19 cellular contexts compared by ENCODE assay signal in the genomic region with DNA sequence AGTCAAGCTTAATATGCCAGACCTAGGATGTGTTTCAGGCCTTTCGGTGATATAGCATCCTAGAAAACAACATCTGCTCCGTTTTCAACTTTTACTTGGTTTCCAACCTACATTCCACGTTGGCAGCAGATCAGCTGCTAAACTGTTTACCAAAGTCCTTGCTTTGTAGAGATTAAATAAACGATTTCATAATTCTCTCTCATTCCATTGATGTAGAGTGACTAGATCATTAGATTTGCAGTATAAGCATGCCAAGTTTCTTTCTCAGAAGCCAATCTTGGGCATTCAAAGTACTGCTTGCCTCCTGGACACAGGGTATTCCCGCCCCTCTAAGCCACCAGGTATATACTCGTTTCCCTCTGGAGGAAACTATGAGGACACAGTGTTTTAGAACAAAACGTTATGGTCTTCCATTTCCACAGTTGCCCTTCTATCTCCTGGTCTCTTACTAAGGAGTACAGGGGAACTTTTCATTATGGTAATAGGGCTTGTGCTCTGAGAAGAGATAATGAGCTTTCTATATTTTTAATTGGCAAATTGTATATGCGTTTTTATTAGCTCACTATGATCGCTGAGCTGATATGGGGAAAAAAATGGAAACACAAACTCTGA. TPM values are rescaled to one million over a fixed set of nuclear protein-coding genes. Genes with fewer than 3 reads are reported as not detected.
DNase-seq lines count a peak whose midpoint lies in the region; ATAC-seq, FAIRE-seq and TF ChIP-seq lines count a peak whose summit lies in the region.
"Had no signal": no experiment of that assay in that cellular context is flagged by ENCODE, and none has a peak within 500 bp of the region (broad histone marks: within the 10 kb centered on the region; RNA-seq: fewer than 3 reads in every experiment).

No MANE protein-coding gene starts in this region.

- H3K4ac ChIP-seq in IMR-90 (ENCODE audit: low read depth, low read length) = no peak overlapping the region

- H3K27me3 ChIP-seq in IMR-90 (ENCODE audit: control insufficient read depth, insufficient read depth, low read length) (peaks cover 35% of the 10 kb centered on the region), liver (ENCODE audit: control insufficient read depth in 4 of 4, insufficient read depth in 4 of 4, low read length in 3 of 4) (no peaks in the 10 kb centered on the region), pancreas (no peaks in the 10 kb centered on the region), smooth muscle cell (ENCODE audit: low read depth) (peaks cover 43% of the 10 kb centered on the region)

- in situ Hi-C loops in IMR-90 (cut with MboI; ENCODE audit: low sequenced_read_pairs) = no loop called here

- H3K4me1 ChIP-seq in IMR-90 (ENCODE audit: control insufficient read depth, insufficient read depth, low read length) (no peaks in the 10 kb centered on the region; the same call in 1 of the 2 replicates), liver (ENCODE audit: control insufficient read depth in 4 of 4, insufficient read depth in 4 of 4, low read length in 3 of 4) (peaks cover 0 to 11% (median 3%) of the 10 kb centered on the region in 4 donors), pancreas (peaks cover 0 to 12% (median 6%) of the 10 kb centered on the region in 3 donors), smooth muscle cell (ENCODE audit: low read depth) (no peaks in the 10 kb centered on the region)
- H3K4me1 ChIP-seq: HAP-1 had no signal

- H3K9me1 ChIP-seq in IMR-90 (ENCODE audit: insufficient read depth, low read length) = no peaks in the 10 kb centered on the region

- H4K5ac ChIP-seq in IMR-90 (ENCODE audit: low read depth, low read length) = no peak overlapping the region

- WGBS in IMR-90 (ENCODE audit: extremely low coverage in 2 of 2, insufficient read length in 1 of 2), 2 experiments = no CpG with 5 or more reads among the region's 9 CpGs
- WGBS in liver = 37% methylated on average over 9 of the region's 9 CpGs
- WGBS in pancreas, 2 donors = 30 to 34% methylated on average over 9 of the region's 9 CpGs
- WGBS in smooth muscle cell (ENCODE audit: low lambda C conversion rate) = 90% methylated on average over 9 of the region's 9 CpGs

- H3K36me3 ChIP-seq in IMR-90 (ENCODE audit: control insufficient read depth, insufficient read depth, low read length) (no peaks in the 10 kb centered on the region), liver (ENCODE audit: control insufficient read depth in 4 of 4, insufficient read depth in 3 of 4, low read depth in 1 of 4, low read length in 3 of 4) (no peaks in the 10 kb centered on the region), pancreas (no peaks in the 10 kb centered on the region), smooth muscle cell (ENCODE audit: low read depth) (no peaks in the 10 kb centered on the region)
- H3K36me3 ChIP-seq: HAP-1 had no signal

- no peak overlapping the region for H2AK9ac ChIP-seq in IMR-90 (replicated peaks; ENCODE audit: low read depth, low read length, poor library complexity)

- H3K56ac ChIP-seq in IMR-90 (ENCODE audit: extremely low read depth, insufficient read depth, low read length) = no peak overlapping the region

- H4K8ac ChIP-seq in IMR-90 (ENCODE audit: low read depth in 2 of 2, low read length in 2 of 2) = no peak overlapping the region

- H3F3A ChIP-seq in smooth muscle cell (ENCODE audit: low read depth) = no peaks in the 10 kb centered on the region

- BruUV-seq in IMR-90 (replicated peaks; lab: Mats Ljungman, UMichigan) = no TSS peak

- intact Hi-C loops in IMR-90 (cut with micrococcal nuclease) = no loop called here
- intact Hi-C loops in pancreas (cut with DNase I) = no loop called here

- no peak overlapping the region for H2BK5ac ChIP-seq in IMR-90 (ENCODE audit: low read depth, low read length, poor library complexity, severe bottlenecking)

- TF ChIP-seq CTCF in IMR-90 (conservative IDR thresholded peaks at IDR 0.05; ENCODE audit: low read depth, low read length) (no peak), liver (IDR thresholded peaks at IDR 0.05; ENCODE audit: low read depth, low read length, missing input control) (no peak), pancreas (IDR thresholded peaks at IDR 0.05) (no peak), smooth muscle cell (IDR thresholded peaks at IDR 0.05; ENCODE audit: borderline replicate concordance, insufficient read depth, poor library complexity, severe bottlenecking) (no peak), omental fat pad (IDR thresholded peaks at IDR 0.05) (no peak)

- H3K9me3 ChIP-seq in IMR-90 (ENCODE audit: control insufficient read depth, insufficient read depth, low read length) (no peaks in the 10 kb centered on the region), liver (ENCODE audit: control insufficient read depth in 4 of 4, low read length in 3 of 4) (no peaks in the 10 kb centered on the region), pancreas (no peaks in the 10 kb centered on the region), smooth muscle cell (replicated peaks; ENCODE audit: low read depth) (no peaks in the 10 kb centered on the region)
- H3K9me3 ChIP-seq: HAP-1 had no signal

- no peak for FAIRE-seq in pancreas (lab: Jason Lieb, UNC)
- FAIRE-seq: GM12878, GM18507, H1 had no signal

- no peak overlapping the region for H3K18ac ChIP-seq in IMR-90 (ENCODE audit: low read depth, low read length)

- ATAC-seq in IMR-90 (ENCODE audit: low read depth) = peak; percentile 51
- peak in 3 of 4 donors; percentile 30 to 73 (median 40) for ATAC-seq in pancreas
- ATAC-seq in GM21360 (IDR thresholded peaks at IDR 0.05; ENCODE audit: unreplicated experiment) = no peak
- no peak for ATAC-seq in omental fat pad (ENCODE audit: low FRiP score)
- no peak for ATAC-seq in GM21786 (IDR thresholded peaks at IDR 0.05; ENCODE audit: unreplicated experiment)
- ATAC-seq: GM12878 had no signal

- H3K23ac ChIP-seq in IMR-90 (ENCODE audit: low read depth, low read length) = no peak overlapping the region

- POLR2A ChIA-PET in IMR-90 (lab: Charles Lee; ENCODE audit: unreplicated experiment) = no interaction called here

- no peaks in the 10 kb centered on the region for H3K79me2 ChIP-seq in smooth muscle cell (ENCODE audit: low read depth)

- TF ChIP-seq POLR2A in IMR-90 (IDR thresholded peaks at IDR 0.05; ENCODE audit: low read depth, low read length) = no peak

- H4K91ac ChIP-seq in IMR-90 (ENCODE audit: insufficient read depth, low read depth, low read length) = no peak overlapping the region

- no peak overlapping the region for H3K9ac ChIP-seq in IMR-90 (ENCODE audit: low read depth, low read length)
- no peak overlapping the region for H3K9ac ChIP-seq in liver (ENCODE audit: low read depth in 1 of 2, low read length in 2 of 2)
- H3K9ac ChIP-seq in smooth muscle cell (ENCODE audit: low read depth) = no peak overlapping the region

- peak; percentile 7 for DNase-seq in IMR-90
- DNase-seq in fibroblast of gingiva (ENCODE audit: low read depth) = peak; percentile 24
- DNase-seq in pancreas = no peak
- no peak for DNase-seq in smooth muscle cell (lab: John Stamatoyannopoulos, UW; ENCODE audit: unreplicated experiment)
- DNase-seq in omental fat pad (ENCODE audit: low spot score) = no peak
- DNase-seq: ACHN; C1 segment of cervical spinal cord; Calu3; CD4-positive, alpha-beta T cell; DMS 273 treated with DMSO at 0.1 percent for 48 hours; DMS79; HFFc6 had no signal

- H3K27ac ChIP-seq in IMR-90 (ENCODE audit: insufficient read depth, low read length) = no peak overlapping the region
- H3K27ac ChIP-seq in liver (ENCODE audit: low read depth in 1 of 2, low read length in 2 of 2) = peak overlapping the region; percentile 14 to 29
- H3K27ac ChIP-seq in pancreas = no peak overlapping the region
- H3K27ac ChIP-seq in smooth muscle cell (ENCODE audit: low read depth) = no peak overlapping the region

- TF ChIP-seq RAD21 in IMR-90 (IDR thresholded peaks at IDR 0.05; ENCODE audit: low read length) (no peak), liver (IDR thresholded peaks at IDR 0.05) (peak; percentile 28 to 32)

- H3K4me3 ChIP-seq in IMR-90 (ENCODE audit: insufficient read depth, low read depth, low read length) (no peak overlapping the region), liver (ENCODE audit: low read depth in 1 of 3, low read length in 3 of 3) (no peak overlapping the region), pancreas (no peak overlapping the region), smooth muscle cell (no peak overlapping the region)
- H3K4me3 ChIP-seq: GM12878, HAP-1 had no signal

- no peak overlapping the region for H2AK5ac ChIP-seq in IMR-90 (ENCODE audit: low read depth, low read length)

- dilution Hi-C loops in IMR-90 (cut with HindIII; ENCODE audit: low sequenced_read_pairs, unreplicated experiment) = no loop called here

- no peaks in the 10 kb centered on the region for H3K79me1 ChIP-seq in IMR-90 (ENCODE audit: low read depth in 1 of 2, low read length in 2 of 2)

- H4K20me1 ChIP-seq in IMR-90 (ENCODE audit: insufficient read depth, low read length) (no peaks in the 10 kb centered on the region), smooth muscle cell (ENCODE audit: low read depth) (no peaks in the 10 kb centered on the region)

- H2AFZ ChIP-seq in IMR-90 (replicated peaks; ENCODE audit: low read length, poor library complexity) (no peak overlapping the region), smooth muscle cell (ENCODE audit: low read depth) (no peak overlapping the region)

- no peak overlapping the region for H3K14ac ChIP-seq in IMR-90 (replicated peaks; ENCODE audit: low read depth, low read length)

- H3K4me2 ChIP-seq in IMR-90 (ENCODE audit: low read depth, low read length) (no peak overlapping the region), smooth muscle cell (no peak overlapping the region)

- no peak overlapping the region for H2BK120ac ChIP-seq in IMR-90 (ENCODE audit: low read depth, low read length)

- no peak overlapping the region for H2BK20ac ChIP-seq in IMR-90 (ENCODE audit: low read depth, low read length)

- CTCF ChIA-PET in IMR-90 (lab: Yijun Ruan, JAX) = interaction anchor here (2.1 kb wide), 1 partner anchor 12 kb away, joined by 4 read pairs; no protein-coding TSS in a partner anchor

- no peak overlapping the region for H2BK15ac ChIP-seq in IMR-90 (ENCODE audit: low read depth, low read length)

TF ChIP-seq in IMR-90, 13 proteins besides CTCF, POLR2A, EP300 and RAD21 (continues in another document):
- TF ChIP-seq MAZ (IDR thresholded peaks at IDR 0.05; ENCODE audit: borderline replicate concordance, low read depth, low read length) = no peak
- TF ChIP-seq CHD1 (IDR thresholded peaks at IDR 0.05; ENCODE audit: low read depth, low read length) = no peak

TF ChIP-seq in liver, 16 proteins besides CTCF, POLR2A, EP300 and RAD21 (continues in another document):
- TF ChIP-seq HNF4G (IDR thresholded peaks at IDR 0.05) = peak; percentile 52
- TF ChIP-seq FOXA2 (IDR thresholded peaks at IDR 0.05) = peak; percentile 57

RNA-seq across cellular contexts. Expression of a gene that starts 10.5 kb away (rescaled TPM):
- total RNA-seq in IMR-90 (2012; rRNA removed) = 9.1 and 12.5 TPM in 2 replicates
- 8.2 and 11.7 TPM in 2 replicates for polyA plus RNA-seq in IMR-90 (2012; rRNA removed)
- polyA plus RNA-seq in IMR-90 (2012; cell fraction: cytosol; rRNA removed) = 2.4 TPM in 2 replicates
- polyA plus RNA-seq in IMR-90 (2012; cell fraction: nucleus; rRNA removed; ENCODE audit: low replicate concordance) = 1.8 and 17.1 TPM in 2 replicates
- total RNA-seq in liver = 10 to 100 TPM; 11.3 to 16.6 TPM
- 10 to 100 TPM; 14.7 to 18.5 TPM for polyA plus RNA-seq in liver
- total RNA-seq in pancreas = 10 to 100 TPM in 5 of 6 donors, 1 to 10 TPM in 1; 8.2 to 23.0 (median 14.2) TPM
- polyA plus RNA-seq in pancreas = 10 to 100 TPM in 1 of 2 donors, 1 to 10 TPM in 1; 7.9 to 15.6 TPM
- 51.6 and 71.1 TPM in 2 replicates for total RNA-seq in smooth muscle cell
- polyA plus RNA-seq in smooth muscle cell = 73.1 and 85.6 TPM in 2 replicates
- total RNA-seq in omental fat pad = 10 to 100 TPM in 2 of 4 donors, 1 to 10 TPM in 2; 5.3 to 15.9 (median 9.7) TPM

Comparison
In these comparisons a context has a peak if more than half of its experiments do, and no peak if none do; other contexts are left out.
1. ATAC-seq: peak in IMR-90 (single experiment) and pancreas (3 of 4); none in GM21360 (single experiment), omental fat pad (single experiment) and GM21786 (single experiment).
2. DNase-seq: peak in IMR-90 (single experiment) and fibroblast of gingiva (single experiment); none in pancreas (0 of 6), smooth muscle cell (single experiment) and omental fat pad (single experiment).
3. H3K27ac ChIP-seq: peak in liver (2 of 2); none in IMR-90 (single experiment), pancreas (0 of 4) and smooth muscle cell (single experiment).